In genomic region chr2:166516712-166517303, GRCh38 we compare ENCODE assay signal across 8 cellular contexts. TPM values are rescaled to one million over a fixed set of nuclear protein-coding genes. Genes with fewer than 3 reads are reported as not detected.
DNase-seq lines count a peak whose midpoint lies in the region; ATAC-seq, FAIRE-seq and TF ChIP-seq lines count a peak whose summit lies in the region.

No MANE protein-coding gene starts in this region.

- H3K4me3 ChIP-seq in neural progenitor cell, result no peak overlapping the region

- H3K36me3 Mint-ChIP-seq in neural progenitor cell, result no peaks in the 10 kb centered on the region
- H3K36me3 Mint-ChIP-seq in activated CD4-positive, alpha-beta T cell treated with anti-CD3 and anti-CD28 coated beads, Interleukin-2, amount 10 ng/mL, durations not matched to agents 7 days and 5 days (ENCODE audit: low read depth), result no peaks in the 10 kb centered on the region

- no peak for TF ChIP-seq POLR2A in GM12892 (IDR thresholded peaks at IDR 0.05; ENCODE audit: low read depth, low read length)

- no peak overlapping the region for H3K4me3 Mint-ChIP-seq in neural progenitor cell
- no peak overlapping the region for H3K4me3 Mint-ChIP-seq in activated CD4-positive, alpha-beta T cell treated with anti-CD3 and anti-CD28 coated beads, Interleukin-2, amount 10 ng/mL, durations not matched to agents 7 days and 5 days

- no peaks in the 10 kb centered on the region for H3K36me3 ChIP-seq in neural progenitor cell

- no peaks in the 10 kb centered on the region for H4K20me1 ChIP-seq in neural progenitor cell (ENCODE audit: low read depth)

- peaks cover 10% of the 10 kb centered on the region for H3K4me1 ChIP-seq in neural progenitor cell

- TF ChIP-seq CTCF in neural progenitor cell (IDR thresholded peaks at IDR 0.05), result peak; percentile 73

- no peaks in the 10 kb centered on the region for H3K79me2 ChIP-seq in neural progenitor cell (ENCODE audit: low read depth)

- H2AFZ ChIP-seq in neural progenitor cell (replicated peaks), result no peak overlapping the region

- POLR2A ChIA-PET in activated CD4-positive, alpha-beta T cell treated with anti-CD3 and anti-CD28 coated beads, Interleukin-2, amount 10 ng/mL, durations not matched to agents 7 days and 5 days (lab: Charles Lee), result no interaction called here

- H3K9me3 ChIP-seq in neural progenitor cell (ENCODE audit: low read depth), result no peaks in the 10 kb centered on the region

- intact Hi-C loops in Right ventricle myocardium inferior (cut with DNase I), result loop anchor here (5.0 to 10.0 kb wide), 2 partner anchors 102 to 155 kb away; no protein-coding TSS in a partner anchor
- intact Hi-C loops in cardiac septum (cut with DNase I), result loop anchor here (5.0 kb wide), 1 partner anchor 155 kb away; no protein-coding TSS in a partner anchor

- peak; percentile 59 for ATAC-seq in Right ventricle myocardium inferior

- no peaks in the 10 kb centered on the region for H3K9me3 Mint-ChIP-seq in neural progenitor cell
- H3K9me3 Mint-ChIP-seq in activated CD4-positive, alpha-beta T cell treated with anti-CD3 and anti-CD28 coated beads, Interleukin-2, amount 10 ng/mL, durations not matched to agents 7 days and 5 days, result no peaks in the 10 kb centered on the region

- no peaks in the 10 kb centered on the region for H3K27me3 Mint-ChIP-seq in neural progenitor cell (ENCODE audit: insufficient read depth, low read depth)
- H3K27me3 Mint-ChIP-seq in activated CD4-positive, alpha-beta T cell treated with anti-CD3 and anti-CD28 coated beads, Interleukin-2, amount 10 ng/mL, durations not matched to agents 7 days and 5 days, result no peaks in the 10 kb centered on the region

- H3K27me3 ChIP-seq in neural progenitor cell, result no peaks in the 10 kb centered on the region

- H3K27ac ChIP-seq in neural progenitor cell, result no peak overlapping the region

- H3K27ac Mint-ChIP-seq in neural progenitor cell, result no peak overlapping the region
- no peak overlapping the region for H3K27ac Mint-ChIP-seq in activated CD4-positive, alpha-beta T cell treated with anti-CD3 and anti-CD28 coated beads, Interleukin-2, amount 10 ng/mL, durations not matched to agents 7 days and 5 days

- no peak overlapping the region for H3K4me2 ChIP-seq in neural progenitor cell

- H3K4me1 Mint-ChIP-seq in neural progenitor cell, result no peaks in the 10 kb centered on the region
- no peaks in the 10 kb centered on the region for H3K4me1 Mint-ChIP-seq in activated CD4-positive, alpha-beta T cell treated with anti-CD3 and anti-CD28 coated beads, Interleukin-2, amount 10 ng/mL, durations not matched to agents 7 days and 5 days

- no peak for FAIRE-seq in GM12892 (lab: Jason Lieb, UNC)

- DNase-seq in Right ventricle myocardium inferior (ENCODE audit: missing footprints) (no peak), cardiac septum (ENCODE audit: low spot score) (no peak), NCI-H526 (lab: John Stamatoyannopoulos, UW) (peak; percentile 35 to 64), dermis microvascular lymphatic vessel endothelial cell (ENCODE audit: low read depth in 2 of 2) (peak; percentile 7 to 26), neural progenitor cell (ENCODE audit: low spot score) (peak; percentile 40), GM19240 (ENCODE audit: insufficient read length, low spot score) (no peak), GM12892 (ENCODE audit: insufficient read length) (no peak)
- no peak for DNase-seq in activated CD4-positive, alpha-beta T cell treated with anti-CD3 and anti-CD28 coated beads, Interleukin-2, amount 10 ng/mL, durations not matched to agents 7 days and 5 days

- no peak overlapping the region for H3K9ac ChIP-seq in neural progenitor cell

- CTCF ChIA-PET in activated CD4-positive, alpha-beta T cell treated with anti-CD3 and anti-CD28 coated beads, Interleukin-2, amount 10 ng/mL, durations not matched to agents 7 days and 5 days (lab: Charles Lee), result no interaction called here

- H3F3A ChIP-seq in neural progenitor cell (ENCODE audit: low read depth), result no peaks in the 10 kb centered on the region

RNA-seq across cellular contexts. Expression of gene SCN7A, which starts 22.8 kb away (rescaled TPM):
- total RNA-seq in Right ventricle myocardium inferior (35.4 TPM), cardiac septum (13.0 TPM), dermis microvascular lymphatic vessel endothelial cell (not detected in 2 replicates), neural progenitor cell (ENCODE audit: low replicate concordance) (0.81 and 1.0 TPM in 2 replicates)
- not detected for polyA plus RNA-seq in GM12892 (2012; ENCODE audit: missing spikeins)
- total RNA-seq in activated CD4-positive, alpha-beta T cell treated with anti-CD3 and anti-CD28 coated beads, Interleukin-2, amount 10 ng/mL, durations not matched to agents 7 days and 5 days, result not detected

Comparison
In these comparisons a context has a peak if more than half of its experiments do, and no peak if none do; other contexts are left out.
1. DNase-seq: peak in NCI-H526 (2 of 2), dermis microvascular lymphatic vessel endothelial cell (2 of 2) and neural progenitor cell (single experiment); none in Right ventricle myocardium inferior (single experiment), cardiac septum (single experiment), GM19240 (single experiment), GM12892 (single experiment) and activated CD4-positive, alpha-beta T cell treated with anti-CD3 and anti-CD28 coated beads, Interleukin-2, amount 10 ng/mL, durations not matched to agents 7 days and 5 days (single experiment).